ENCODE assay signal across 9 cellular contexts in genomic region chr19:17243854-17244617, GRCh38. TPM values are rescaled to one million over a fixed set of nuclear protein-coding genes. Genes with fewer than 3 reads are reported as not detected.
A peak's percentile ranks its signal among the peaks of the same experiment; 100 is the strongest.
DNase-seq lines count a peak whose midpoint lies in the region; ATAC-seq and TF ChIP-seq lines count a peak whose summit lies in the region.
"Had no signal": no experiment of that assay in that cellular context is flagged by ENCODE, and none has a peak within 500 bp of the region (broad histone marks: within the 10 kb centered on the region; RNA-seq: fewer than 3 reads in every experiment).

No MANE protein-coding gene starts in this region.

- no peak for DNase-seq in AG04449 (ENCODE audit: low read depth, low spot score)
- DNase-seq in HCT116 (ENCODE audit: low read depth, low spot score), result no peak
- DNase-seq in SIG-M5 (lab: John Stamatoyannopoulos, UW), result no peak

- H3K36me3 ChIP-seq in HCT116 (ENCODE audit: control insufficient read depth in 1 of 2, insufficient read depth in 2 of 2, low read length in 2 of 2) (peaks cover 0 to 3% of the 10 kb centered on the region in 2 experiments; a peak in 1 of 4 replicates), iPS-18a (ENCODE audit: control insufficient read depth, low read depth, low read length) (peaks cover 3% of the 10 kb centered on the region)
- H3K36me3 ChIP-seq: neutrophil had no signal

- no peaks in the 10 kb centered on the region for H3K9me3 ChIP-seq in HCT116 (ENCODE audit: control insufficient read depth in 1 of 2, insufficient read depth in 1 of 2, low read depth in 1 of 2, low read length in 2 of 2)
- no peaks in the 10 kb centered on the region for H3K9me3 ChIP-seq in iPS-18a (ENCODE audit: control insufficient read depth, low read depth, low read length)
- H3K9me3 ChIP-seq: neutrophil had no signal

- no peaks in the 10 kb centered on the region for H3K9me2 ChIP-seq in HCT116 (ENCODE audit: insufficient read depth)

- CTCF ChIA-PET in AG04449 (lab: Yijun Ruan, JAX) (interaction anchor here (1.5 to 2.6 kb wide), 2 partner anchors 9 to 17 kb away, joined by 4 to 12 read pairs; no protein-coding TSS in a partner anchor), HCT116 (lab: Charles Lee) (no interaction called here)

- RAD21 ChIA-PET in HCT116 (lab: Charles Lee; ENCODE audit: low non-redundant PET in 1 of 2, low total read pairs in 2 of 2, uncharacterized antibody in 2 of 2, unreplicated experiment in 2 of 2), result interaction anchor here in 1 of 2 experiments (0.5 kb wide), 1 partner anchor 191 kb away, joined by 3 read pairs; no protein-coding TSS in a partner anchor

- H3K4me1 ChIP-seq in HCT116 (ENCODE audit: control insufficient read depth in 1 of 2, insufficient read depth in 2 of 2, low read length in 2 of 2), result peaks cover 43 to 61% of the 10 kb centered on the region in 2 experiments
- H3K4me1 ChIP-seq in iPS-18a (ENCODE audit: control insufficient read depth, low read depth, low read length), result peaks cover 24% of the 10 kb centered on the region

- peak; percentile 15; the same call in 1 of the 2 replicates for ATAC-seq in HCT116
- no peak for ATAC-seq in HG03520 (IDR thresholded peaks at IDR 0.05; ENCODE audit: unreplicated experiment)
- no peak for ATAC-seq in HG03175 (IDR thresholded peaks at IDR 0.05; ENCODE audit: unreplicated experiment)

- POLR2A ChIA-PET in AG04449 (lab: Yijun Ruan, JAX) (interaction anchor here (2.7 kb wide), 1 partner anchor 17 kb away, joined by 11 read pairs; the partner anchor contains the start of gene OCEL1), HCT116 (lab: Charles Lee) (interaction anchor here (0.9 to 1.7 kb wide), 2 partner anchors 9 to 65 kb away, joined by 5 to 7 read pairs; partner anchors contain the start of gene DDA1)

- BruUV-seq in HCT116 (replicated peaks; lab: Mats Ljungman, UMichigan), result TSS peak; percentile 45

- no peaks in the 10 kb centered on the region for H3K27me3 ChIP-seq in HCT116 (ENCODE audit: insufficient read depth, low read length)
- no peaks in the 10 kb centered on the region for H3K27me3 ChIP-seq in iPS-18a (ENCODE audit: control insufficient read depth, insufficient read depth, low read length)

- TF ChIP-seq CTCF in AG04449 (IDR thresholded peaks at IDR 0.05; ENCODE audit: insufficient read depth, low read length, missing control alignments), result no peak
- no peak for TF ChIP-seq CTCF in HCT116 (IDR thresholded peaks at IDR 0.05 in 2 of 3, conservative IDR thresholded peaks at IDR 0.05 in 1 of 3; ENCODE audit: borderline replicate concordance in 1 of 3, insufficient read depth in 1 of 3, low read depth in 2 of 3, low read length in 2 of 3)

- H3K4me2 ChIP-seq in HCT116 (ENCODE audit: low read length), result peak overlapping the region; percentile 99

- H3K4me3 ChIP-seq in AG04449 (ENCODE audit: low read depth, low read length) (peak overlapping the region; percentile 82), HCT116 (replicated peaks in 1 of 2; ENCODE audit: low read depth in 1 of 2, low read length in 2 of 2) (peak overlapping the region; percentile 87 to 94), iPS-18a (ENCODE audit: low read length) (peak overlapping the region; percentile 88), skin epidermis (peak overlapping the region; percentile 45 to 83 (median 63))

- H4K20me1 ChIP-seq in HCT116 (ENCODE audit: insufficient read depth), result no peaks in the 10 kb centered on the region

- H3K9ac ChIP-seq in HCT116 (ENCODE audit: low read length), result peak overlapping the region; percentile 86
- peak overlapping the region; percentile 67 for H3K9ac ChIP-seq in iPS-18a (ENCODE audit: low read length)

- no peak for TF ChIP-seq RAD21 in HCT116 (IDR thresholded peaks at IDR 0.05; ENCODE audit: low read depth)

- TF ChIP-seq POLR2A in HCT116 (IDR thresholded peaks at IDR 0.05; ENCODE audit: borderline replicate concordance, extremely low read depth, insufficient read depth, insufficient read length), result no peak

- H2AFZ ChIP-seq in HCT116 (ENCODE audit: low read depth, low read length, poor library complexity, severe bottlenecking), result no peak overlapping the region

- intact Hi-C loops in HCT116 (cut with micrococcal nuclease), result loop anchor here (1.0 kb wide), 1 partner anchor 18 kb away; the partner anchor contains the start of gene OCEL1

- H3K79me2 ChIP-seq in HCT116 (ENCODE audit: insufficient read depth, low read length), result peaks cover 47% of the 10 kb centered on the region

- peak overlapping the region; percentile 91 for H3K27ac ChIP-seq in HCT116 (ENCODE audit: low read depth, low read length)
- H3K27ac ChIP-seq in angular gyrus (ENCODE audit: low read depth, low read length), result peak overlapping the region; percentile 40
- H3K27ac ChIP-seq in iPS-18a (ENCODE audit: low read length), result no peak overlapping the region
- peak overlapping the region; percentile 26 to 88 (median 75) for H3K27ac ChIP-seq in skin epidermis
- H3K27ac ChIP-seq: neutrophil had no signal

TF ChIP-seq in HCT116, 20 proteins besides CTCF, POLR2A, EP300 and RAD21:
- TF ChIP-seq SP1 (IDR thresholded peaks at IDR 0.05; ENCODE audit: low read depth) (no peak), POLR2AphosphoS5 (IDR thresholded peaks at IDR 0.05; ENCODE audit: low read depth, low read length) (peak; percentile 21; the same call in 1 of the 2 replicates)
TF ChIP-seq in HCT116: peak in this region for 1.

RNA-seq across cellular contexts. Expression of gene NR2F6, which starts 1.7 kb away (rescaled TPM):
- 88.0 TPM for total RNA-seq in HCT116 (2021; ENCODE audit: unreplicated experiment)
- 57.6 and 61.3 TPM in 2 replicates for polyA plus RNA-seq in HCT116 (2012)

RNA-seq across cellular contexts. Expression of gene OCEL1, which starts 18.0 kb away (rescaled TPM):
- total RNA-seq in HCT116 (2021; ENCODE audit: unreplicated experiment), result 39.8 TPM
- 28.3 and 33.8 TPM in 2 replicates for polyA plus RNA-seq in HCT116 (2012)

RNA-seq across cellular contexts. Expression of gene USHBP1, which starts 20.5 kb away (rescaled TPM):
- 0.15 TPM for total RNA-seq in HCT116 (2021; ENCODE audit: unreplicated experiment)
- 0.04 and 0.16 TPM in 2 replicates for polyA plus RNA-seq in HCT116 (2012)

RNA-seq across cellular contexts. Expression of gene BABAM1, which starts 23.2 kb away (rescaled TPM):
- total RNA-seq in HCT116 (2021; ENCODE audit: unreplicated experiment), result 93.3 TPM
- polyA plus RNA-seq in HCT116 (2012), result 71.5 and 72.7 TPM in 2 replicates

RNA-seq across cellular contexts. Expression of gene USE1, which starts 28.9 kb away (rescaled TPM):
- 27.5 TPM for total RNA-seq in HCT116 (2021; ENCODE audit: unreplicated experiment)
- 34.7 and 34.8 TPM in 2 replicates for polyA plus RNA-seq in HCT116 (2012)
